1 cellular context compared by ENCODE assay signal in genomic region chr5:68534131-68534940, GRCh38.
TF ChIP-seq lines count a peak whose summit lies in the region.

No MANE protein-coding gene starts in this region.

TF ChIP-seq in SK-N-SH, 30 proteins besides CTCF, POLR2A, EP300 and RAD21 (continued from another document):
- TF ChIP-seq, protein P1, sequence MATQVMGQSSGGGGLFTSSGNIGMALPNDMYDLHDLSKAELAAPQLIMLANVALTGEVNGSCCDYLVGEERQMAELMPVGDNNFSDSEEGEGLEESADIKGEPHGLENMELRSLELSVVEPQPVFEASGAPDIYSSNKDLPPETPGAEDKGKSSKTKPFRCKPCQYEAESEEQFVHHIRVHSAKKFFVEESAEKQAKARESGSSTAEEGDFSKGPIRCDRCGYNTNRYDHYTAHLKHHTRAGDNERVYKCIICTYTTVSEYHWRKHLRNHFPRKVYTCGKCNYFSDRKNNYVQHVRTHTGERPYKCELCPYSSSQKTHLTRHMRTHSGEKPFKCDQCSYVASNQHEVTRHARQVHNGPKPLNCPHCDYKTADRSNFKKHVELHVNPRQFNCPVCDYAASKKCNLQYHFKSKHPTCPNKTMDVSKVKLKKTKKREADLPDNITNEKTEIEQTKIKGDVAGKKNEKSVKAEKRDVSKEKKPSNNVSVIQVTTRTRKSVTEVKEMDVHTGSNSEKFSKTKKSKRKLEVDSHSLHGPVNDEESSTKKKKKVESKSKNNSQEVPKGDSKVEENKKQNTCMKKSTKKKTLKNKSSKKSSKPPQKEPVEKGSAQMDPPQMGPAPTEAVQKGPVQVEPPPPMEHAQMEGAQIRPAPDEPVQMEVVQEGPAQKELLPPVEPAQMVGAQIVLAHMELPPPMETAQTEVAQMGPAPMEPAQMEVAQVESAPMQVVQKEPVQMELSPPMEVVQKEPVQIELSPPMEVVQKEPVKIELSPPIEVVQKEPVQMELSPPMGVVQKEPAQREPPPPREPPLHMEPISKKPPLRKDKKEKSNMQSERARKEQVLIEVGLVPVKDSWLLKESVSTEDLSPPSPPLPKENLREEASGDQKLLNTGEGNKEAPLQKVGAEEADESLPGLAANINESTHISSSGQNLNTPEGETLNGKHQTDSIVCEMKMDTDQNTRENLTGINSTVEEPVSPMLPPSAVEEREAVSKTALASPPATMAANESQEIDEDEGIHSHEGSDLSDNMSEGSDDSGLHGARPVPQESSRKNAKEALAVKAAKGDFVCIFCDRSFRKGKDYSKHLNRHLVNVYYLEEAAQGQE (IDR thresholded peaks at IDR 0.05; ENCODE audit: low read depth, low read length), result no peak
- TF ChIP-seq, protein P2, sequence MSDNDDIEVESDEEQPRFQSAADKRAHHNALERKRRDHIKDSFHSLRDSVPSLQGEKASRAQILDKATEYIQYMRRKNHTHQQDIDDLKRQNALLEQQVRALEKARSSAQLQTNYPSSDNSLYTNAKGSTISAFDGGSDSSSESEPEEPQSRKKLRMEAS (IDR thresholded peaks at IDR 0.05; ENCODE audit: low read depth), result no peak
- TF ChIP-seq FOXM1 (IDR thresholded peaks at IDR 0.05; ENCODE audit: low read depth) (no peak), MXI1 (IDR thresholded peaks at IDR 0.05; ENCODE audit: low read depth, low read length) (no peak), SIN3A (IDR thresholded peaks at IDR 0.05; ENCODE audit: borderline replicate concordance, low read depth, low read length) (no peak)
- TF ChIP-seq, protein P3, sequence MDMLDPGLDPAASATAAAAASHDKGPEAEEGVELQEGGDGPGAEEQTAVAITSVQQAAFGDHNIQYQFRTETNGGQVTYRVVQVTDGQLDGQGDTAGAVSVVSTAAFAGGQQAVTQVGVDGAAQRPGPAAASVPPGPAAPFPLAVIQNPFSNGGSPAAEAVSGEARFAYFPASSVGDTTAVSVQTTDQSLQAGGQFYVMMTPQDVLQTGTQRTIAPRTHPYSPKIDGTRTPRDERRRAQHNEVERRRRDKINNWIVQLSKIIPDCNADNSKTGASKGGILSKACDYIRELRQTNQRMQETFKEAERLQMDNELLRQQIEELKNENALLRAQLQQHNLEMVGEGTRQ (IDR thresholded peaks at IDR 0.05; ENCODE audit: borderline replicate concordance, low read depth, low read length), result no peak
